In the genomic region with DNA sequence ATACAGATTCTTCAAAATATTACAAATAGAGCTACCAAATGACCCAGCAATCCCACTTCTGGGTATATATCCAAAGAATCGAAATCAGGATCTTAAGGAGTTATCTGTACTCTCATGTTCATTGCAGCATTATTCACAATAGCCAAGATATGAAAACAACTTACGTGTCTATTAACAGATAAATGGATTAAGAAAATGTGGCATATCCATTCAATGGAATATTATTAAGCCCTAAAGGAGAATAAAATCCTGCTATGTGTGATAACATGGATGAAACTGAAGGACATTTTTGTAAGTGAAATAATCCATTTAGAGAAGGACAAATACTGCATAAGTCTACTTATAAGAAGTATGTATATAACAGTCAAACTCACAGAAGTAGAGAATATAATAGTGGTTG, we compare ENCODE assay signal across 9 cellular contexts.
"Had no signal": no experiment of that assay in that cellular context is flagged by ENCODE, and none has a peak within 500 bp of the region (broad histone marks: within the 10 kb centered on the region; RNA-seq: fewer than 3 reads in every experiment).

No MANE protein-coding gene starts in this region.

- H3K4me3 Mint-ChIP-seq: GM23338, H9, HFFc6 had no signal

- H3K4me3 ChIP-seq: GM23248, GM23338, HAP-1 had no signal

- H3K27ac Mint-ChIP-seq: GM23338, H9, HFFc6 had no signal

- ATAC-seq: GM23338, HCT116 had no signal

- H3K9me3 ChIP-seq: HAP-1 had no signal

- H3K4me1 Mint-ChIP-seq: GM23338, H9 had no signal

- H3K9ac ChIP-seq: GM23248 had no signal

- H2AFZ ChIP-seq: GM23248, GM23338 had no signal

- H3K36me3 ChIP-seq: HAP-1 had no signal

- H3K4me1 ChIP-seq: HAP-1 had no signal

- H3K4me2 ChIP-seq: GM23338 had no signal

- H3K27ac ChIP-seq: GM23248 had no signal

- DNase-seq: GM23248, GOT3, H7, H9, HCEC 1CT, HFFc6 had no signal
